ENCODE assay signal across 24 cellular contexts in genomic region chr11:95341246-95341645, GRCh38.
DNase-seq lines count a peak whose midpoint lies in the region; ATAC-seq and TF ChIP-seq lines count a peak whose summit lies in the region.
"Had no signal": no experiment of that assay in that cellular context is flagged by ENCODE, and none has a peak within 500 bp of the region (broad histone marks: within the 10 kb centered on the region; RNA-seq: fewer than 3 reads in every experiment).

No MANE protein-coding gene starts in this region.

- POLR2A ChIA-PET in Caco-2 (lab: Charles Lee), result no interaction called here

- intact Hi-C loops in Caco-2 (cut with micrococcal nuclease; ENCODE audit: unreplicated experiment), result no loop called here

- H3K27me3 Mint-ChIP-seq in Caco-2 (ENCODE audit: insufficient read depth, unreplicated experiment), result no peaks in the 10 kb centered on the region
- H3K27me3 Mint-ChIP-seq: activated naive CD8-positive, alpha-beta T cell; dendritic cell treated with granulocyte-macrophage colony-stimulating factor and Interleukin-4, amounts not matched to agents 40 ng/mL and 50 ng/mL, for 4 days had no signal

- no peaks in the 10 kb centered on the region for H3K36me3 Mint-ChIP-seq in Caco-2 (ENCODE audit: insufficient read depth, unreplicated experiment)
- H3K36me3 Mint-ChIP-seq: naive thymus-derived CD8-positive, alpha-beta T cell had no signal

- H3K36me3 ChIP-seq in Caco-2 (ENCODE audit: control insufficient read depth, insufficient read depth, low read length), result no peaks in the 10 kb centered on the region
- H3K36me3 ChIP-seq: brain microvascular endothelial cell, transverse colon had no signal

- H3K4me1 ChIP-seq in Caco-2, result peaks cover 14% of the 10 kb centered on the region

- H3K27me3 ChIP-seq in Caco-2 (replicated peaks; ENCODE audit: control insufficient read depth, insufficient read depth, low read length), result no peaks in the 10 kb centered on the region
- H3K27me3 ChIP-seq: brain microvascular endothelial cell, transverse colon had no signal

- H3K4me3 Mint-ChIP-seq in Caco-2 (ENCODE audit: unreplicated experiment), result no peak overlapping the region
- H3K4me3 Mint-ChIP-seq: activated naive CD8-positive, alpha-beta T cell; dendritic cell treated with granulocyte-macrophage colony-stimulating factor and Interleukin-4, amounts not matched to agents 40 ng/mL and 50 ng/mL, for 4 days; naive thymus-derived CD8-positive, alpha-beta T cell had no signal

- no peaks in the 10 kb centered on the region for H3K9me3 ChIP-seq in Caco-2
- H3K9me3 ChIP-seq: transverse colon had no signal

- no peak overlapping the region for H3K4me3 ChIP-seq in Caco-2 (ENCODE audit: low read depth, low read length)
- H3K4me3 ChIP-seq: transverse colon had no signal

- H3K4me1 Mint-ChIP-seq in Caco-2 (ENCODE audit: low read depth, unreplicated experiment), result peaks cover 7% of the 10 kb centered on the region

- no TSS peak for BruUV-seq in Caco-2 (replicated peaks; lab: Mats Ljungman, UMichigan)

- no peak for ATAC-seq in GM19324 (IDR thresholded peaks at IDR 0.05; ENCODE audit: low FRiP score, unreplicated experiment)
- ATAC-seq in activated CD4-positive, CD25-positive, alpha-beta regulatory T cell treated with anti-CD3 and anti-CD28 coated beads, Interleukin-2, amount 50 U/mL, for 24 hours, result no peak
- ATAC-seq: left lobe of liver; naive thymus-derived CD8-positive, alpha-beta T cell had no signal

- CTCF ChIA-PET in Caco-2 (lab: Charles Lee), result no interaction called here

- DNase-seq in Caco-2 (no peak), NCI-H446 treated with DMSO at 0.1 percent for 48 hours (lab: John Stamatoyannopoulos, UW) (peak; percentile 29), islet precursor cell (peak; percentile 61), retina (peak; percentile 16), NCI-H2107 treated with DMSO at 0.1 percent for 48 hours (lab: John Stamatoyannopoulos, UW; ENCODE audit: unreplicated experiment) (no peak), T-helper 1 cell (no peak)
- DNase-seq: activated CD4-positive, alpha-beta T cell treated with anti-CD3 and anti-CD28 coated beads, Interleukin-2, amount 50 U/mL, for 1 hour; activated T-cell treated with anti-CD3 and anti-CD28 coated beads, Interleukin-2, amount 50 U/mL, for 1 hour; brain microvascular endothelial cell; COR-L47; erythroblast; hypothalamus; MV-4-11; naive thymus-derived CD8-positive, alpha-beta T cell; NCI-H2107; SHP77; stimulated activated CD4-positive, alpha-beta T cell treated with anti-CD3 and anti-CD28 coated beads, Interleukin-4, amount 100 ng/mL, for 24 hours; T-helper 2 cell; transverse colon had no signal

- H3K9me3 Mint-ChIP-seq in Caco-2 (ENCODE audit: unreplicated experiment), result no peaks in the 10 kb centered on the region
- H3K9me3 Mint-ChIP-seq: dendritic cell treated with granulocyte-macrophage colony-stimulating factor and Interleukin-4, amounts not matched to agents 40 ng/mL and 50 ng/mL, for 4 days; naive thymus-derived CD8-positive, alpha-beta T cell had no signal

- H3K27ac Mint-ChIP-seq in Caco-2 (ENCODE audit: unreplicated experiment), result peak overlapping the region; percentile 21
- H3K27ac Mint-ChIP-seq: activated naive CD8-positive, alpha-beta T cell; dendritic cell treated with granulocyte-macrophage colony-stimulating factor and Interleukin-4, amounts not matched to agents 40 ng/mL and 50 ng/mL, for 4 days had no signal

- TF ChIP-seq CTCF in Caco-2 (IDR thresholded peaks at IDR 0.05; ENCODE audit: insufficient read depth in 1 of 2, low read depth in 1 of 2, low read length in 1 of 2, severe bottlenecking in 1 of 2, unreplicated experiment in 1 of 2), result no peak

Comparison
In these comparisons a context has a peak if more than half of its experiments do, and no peak if none do; other contexts are left out.
1. DNase-seq: peak in NCI-H446 treated with DMSO at 0.1 percent for 48 hours (single experiment), islet precursor cell (single experiment) and retina (single experiment); none in Caco-2 (0 of 2), NCI-H2107 treated with DMSO at 0.1 percent for 48 hours (single experiment) and T-helper 1 cell (0 of 5).